Comparison of ENCODE assay signal across 1 cellular context in genomic region chr15:95425859-95426258, GRCh38.
TF ChIP-seq lines count a peak whose summit lies in the region.

No MANE protein-coding gene starts in this region.

TF ChIP-seq in K562, 482 proteins besides CTCF, POLR2A, EP300 and RAD21 (continued from another document):
- TF ChIP-seq HINFP (tag; conservative IDR thresholded peaks at IDR 0.05; ENCODE audit: low read depth), result no peak
- TF ChIP-seq CAMTA2 (CRISPR knock-in tag; conservative IDR thresholded peaks at IDR 0.05), result no peak
- peak; percentile 50; the same call in 1 of the 2 replicates for TF ChIP-seq ATF4 (CRISPR knock-in tag; IDR thresholded peaks at IDR 0.05)
- TF ChIP-seq NCOA4 (IDR thresholded peaks at IDR 0.05; ENCODE audit: partially characterized antibody), result no peak
- no peak for TF ChIP-seq MNT (conservative IDR thresholded peaks at IDR 0.05)
- no peak for TF ChIP-seq EGR1 (conservative IDR thresholded peaks at IDR 0.05)
- no peak for TF ChIP-seq RHOXF2B (CRISPR knock-in tag; conservative IDR thresholded peaks at IDR 0.05)
- no peak for TF ChIP-seq VEZF1 (CRISPR knock-in tag; IDR thresholded peaks at IDR 0.05)
- no peak for TF ChIP-seq ZFP36 (IDR thresholded peaks at IDR 0.05; ENCODE audit: low read depth, low read length, partially characterized antibody)
- no peak for TF ChIP-seq KDM2B (CRISPR knock-in tag; IDR thresholded peaks at IDR 0.05)
- no peak for TF ChIP-seq ZNF212 (CRISPR knock-in tag; IDR thresholded peaks at IDR 0.05)
TF ChIP-seq in K562: peak in this region for 4.
